ENCODE assay signal across 11 cellular contexts in genomic region chr10:50347394-50347802, GRCh38.
DNase-seq lines count a peak whose midpoint lies in the region; ATAC-seq lines count a peak whose summit lies in the region.
"Had no signal": no experiment of that assay in that cellular context is flagged by ENCODE, and none has a peak within 500 bp of the region (broad histone marks: within the 10 kb centered on the region; RNA-seq: fewer than 3 reads in every experiment).

No MANE protein-coding gene starts in this region.

- peak overlapping the region; percentile 23 for H3K4me3 Mint-ChIP-seq in stimulated activated effector memory CD8-positive, alpha-beta T cell treated with anti-CD3 and anti-CD28 coated beads, Interleukin-12 subunit alpha, Interleukin-12 subunit beta, amount 100 ng/mL, for 72 hours

- peaks cover 39% of the 10 kb centered on the region for H3K4me1 Mint-ChIP-seq in stimulated activated effector memory CD8-positive, alpha-beta T cell treated with anti-CD3 and anti-CD28 coated beads, Interleukin-12 subunit alpha, Interleukin-12 subunit beta, amount 100 ng/mL, for 72 hours

- no peak for DNase-seq in stimulated activated effector memory CD8-positive, alpha-beta T cell treated with anti-CD3 and anti-CD28 coated beads, Interleukin-12 subunit alpha, Interleukin-12 subunit beta, amount 100 ng/mL, for 72 hours (ENCODE audit: low spot score in 2 of 2)
- DNase-seq in NCI-H510A (lab: John Stamatoyannopoulos, UW) (no peak), NCI-H526 treated with DMSO at 0.1 percent for 48 hours (lab: John Stamatoyannopoulos, UW) (no peak), hippocampal formation (lab: John Stamatoyannopoulos, UW) (no peak)
- DNase-seq: activated CD8-positive, alpha-beta memory T cell treated with anti-CD3 and anti-CD28 coated beads, Interleukin-2, amount 50 U/mL, for 48 hours; effector CD4-positive, alpha-beta T cell; sigmoid colon; substantia nigra had no signal

- peaks cover 11% of the 10 kb centered on the region for H3K9me3 Mint-ChIP-seq in stimulated activated effector memory CD8-positive, alpha-beta T cell treated with anti-CD3 and anti-CD28 coated beads, Interleukin-12 subunit alpha, Interleukin-12 subunit beta, amount 100 ng/mL, for 72 hours

- H3K36me3 Mint-ChIP-seq in stimulated activated effector memory CD8-positive, alpha-beta T cell treated with anti-CD3 and anti-CD28 coated beads, Interleukin-12 subunit alpha, Interleukin-12 subunit beta, amount 100 ng/mL, for 72 hours, result peaks cover 15% of the 10 kb centered on the region

- ATAC-seq in GM19023 (IDR thresholded peaks at IDR 0.05; ENCODE audit: unreplicated experiment) (peak; percentile 87), GM21825 (IDR thresholded peaks at IDR 0.05; ENCODE audit: unreplicated experiment) (peak; percentile 93), HG03520 (IDR thresholded peaks at IDR 0.05; ENCODE audit: unreplicated experiment) (peak; percentile 78)
- peak; percentile 83 for ATAC-seq in stimulated activated effector memory CD8-positive, alpha-beta T cell treated with anti-CD3 and anti-CD28 coated beads, Interleukin-12 subunit alpha, Interleukin-12 subunit beta, amount 100 ng/mL, for 72 hours

- H3K27ac Mint-ChIP-seq in stimulated activated effector memory CD8-positive, alpha-beta T cell treated with anti-CD3 and anti-CD28 coated beads, Interleukin-12 subunit alpha, Interleukin-12 subunit beta, amount 100 ng/mL, for 72 hours, result peak overlapping the region; percentile 83
